10 cellular contexts compared by ENCODE assay signal in the genomic region with DNA sequence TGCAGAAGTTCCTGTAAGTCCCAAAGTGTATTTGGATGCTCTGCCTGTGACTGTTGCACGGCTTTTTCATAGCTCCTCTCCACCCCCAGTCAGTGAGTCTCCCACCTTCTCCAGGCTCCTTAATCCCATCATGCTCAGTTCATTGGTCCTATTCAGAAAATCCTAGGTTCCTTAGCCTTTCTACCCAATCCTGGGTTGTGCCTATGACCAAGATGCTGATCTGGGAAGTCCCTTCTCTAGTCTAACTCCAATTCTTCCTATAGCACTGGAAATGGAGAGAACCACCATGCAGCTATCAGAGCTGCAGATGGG. TPM values are rescaled to one million over a fixed set of nuclear protein-coding genes. Genes with fewer than 3 reads are reported as not detected.
"Had no signal": no experiment of that assay in that cellular context is flagged by ENCODE, and none has a peak within 500 bp of the region (broad histone marks: within the 10 kb centered on the region; RNA-seq: fewer than 3 reads in every experiment).

No MANE protein-coding gene starts in this region.

- H3K4me3 ChIP-seq: GM23248 had no signal

- H3K27ac ChIP-seq: GM23248, HL-60 had no signal

- H3K4me1 ChIP-seq: HAP-1 had no signal

- DNase-seq: GOT3, HFFc6 had no signal

- H3K36me3 ChIP-seq: HAP-1 had no signal

- H3K27ac Mint-ChIP-seq: HFFc6 had no signal

- H3K36me3 Mint-ChIP-seq: IgD-negative memory B cell had no signal

- H3K9ac ChIP-seq: GM23248 had no signal

- H3K9me3 Mint-ChIP-seq: HFFc6, IgD-negative memory B cell had no signal

- H3K4me3 Mint-ChIP-seq: HFFc6 had no signal

- H2AFZ ChIP-seq: GM23248 had no signal

- H3K9me3 ChIP-seq: HAP-1 had no signal

RNA-seq across cellular contexts. Expression of a gene that starts 7.7 kb away (rescaled TPM):
- total RNA-seq: GM23248, H4, H7, HepG2, HFFc6, HT1080 had no signal
- polyA plus RNA-seq: GM23248, HepG2, IgD-negative memory B cell had no signal
